Comparison of ENCODE assay signal across 10 cellular contexts in the genomic region with DNA sequence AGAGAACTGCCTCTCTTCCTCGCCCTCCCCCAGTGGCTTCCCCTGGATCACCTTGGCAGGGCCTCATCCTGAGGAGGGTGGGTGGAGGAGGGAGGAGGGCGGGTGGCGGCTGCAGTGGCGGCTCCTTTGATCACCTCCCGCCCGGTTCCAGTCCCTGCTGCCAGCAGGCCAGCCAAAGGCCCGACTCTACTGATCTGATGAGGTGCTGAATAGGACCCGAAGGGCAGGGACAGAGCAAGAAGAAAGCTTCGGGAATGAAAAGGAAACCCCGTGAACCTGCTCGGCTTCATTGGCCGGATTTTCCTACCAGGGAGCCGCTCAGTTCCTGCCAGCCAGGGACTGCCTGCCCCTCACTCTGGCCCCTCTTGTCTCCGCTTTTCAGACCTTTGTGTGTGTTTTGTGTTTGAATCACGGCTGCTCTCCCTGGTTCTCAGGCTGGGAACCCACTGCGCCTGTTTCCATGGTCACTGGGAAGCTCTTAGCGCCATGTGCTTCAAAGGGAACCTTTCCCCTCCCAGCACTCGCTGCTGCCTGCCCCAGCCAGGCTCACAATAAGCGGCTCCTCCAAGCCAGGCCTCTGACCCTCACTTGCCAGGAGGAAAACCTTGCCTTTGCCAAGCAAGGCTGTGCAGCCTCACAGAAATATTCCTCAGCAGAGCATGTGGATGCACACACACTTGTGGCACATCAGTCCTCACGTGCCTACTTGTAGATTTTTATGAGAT. TPM values are rescaled to one million over a fixed set of nuclear protein-coding genes. Genes with fewer than 3 reads are reported as not detected.
DNase-seq lines count a peak whose midpoint lies in the region; ATAC-seq and TF ChIP-seq lines count a peak whose summit lies in the region.
"Had no signal": no experiment of that assay in that cellular context is flagged by ENCODE, and none has a peak within 500 bp of the region (broad histone marks: within the 10 kb centered on the region; RNA-seq: fewer than 3 reads in every experiment).

No MANE protein-coding gene starts in this region.

- in situ Hi-C loops in HAP-1 (cut with MboI; ENCODE audit: low sequenced_read_pairs) = no loop called here

- DNase-seq in HAP-1 (ENCODE audit: low spot score in 2 of 2) = peak; percentile 25 to 65
- DNase-seq in WERI-Rb-1 = peak; percentile 79
- peak; percentile 37 to 52 for DNase-seq in hippocampal formation (lab: John Stamatoyannopoulos, UW)
- DNase-seq in psoas muscle = peak; percentile 31 to 62
- DNase-seq in T-helper 2 cell = no peak
- no peak for DNase-seq in H4 (ENCODE audit: low spot score)
- DNase-seq in dedifferentiated amniotic fluid mesenchymal stem cell (ENCODE audit: extremely low spot score) = no peak
- DNase-seq: activated CD8-positive, alpha-beta memory T cell treated with anti-CD3 and anti-CD28 coated beads for 24 hours; KG1 had no signal

- WGBS in psoas muscle, 3 donors = 21 to 33% (median 22%) methylated on average over 16 to 20 of the region's 20 CpGs

- H3K4me1 ChIP-seq in HAP-1 (peaks cover 23% of the 10 kb centered on the region), psoas muscle (peaks cover 47% of the 10 kb centered on the region)

- no peak overlapping the region for H3K4me3 ChIP-seq in HAP-1
- H3K4me3 ChIP-seq in WERI-Rb-1 (ENCODE audit: low read depth, low read length) = peak overlapping the region; percentile 14
- H3K4me3 ChIP-seq in psoas muscle = peak overlapping the region; percentile 29

- H3K27me3 ChIP-seq in HAP-1 (ENCODE audit: low read depth) (no peaks in the 10 kb centered on the region), WERI-Rb-1 (ENCODE audit: insufficient read depth, low read depth, severe bottlenecking) (no peaks in the 10 kb centered on the region), psoas muscle (ENCODE audit: insufficient read depth in 3 of 3, low read length in 2 of 3) (no peaks in the 10 kb centered on the region)

- H3K27ac ChIP-seq in WERI-Rb-1 = peak overlapping the region; percentile 79
- H3K27ac ChIP-seq in psoas muscle = peak overlapping the region; percentile 68

- H3K36me3 ChIP-seq in HAP-1 (replicated peaks) (no peaks in the 10 kb centered on the region), WERI-Rb-1 (no peaks in the 10 kb centered on the region; the same call in 1 of the 2 replicates), psoas muscle (ENCODE audit: insufficient read depth in 1 of 2, low read depth in 1 of 2) (no peaks in the 10 kb centered on the region)

- TF ChIP-seq CTCF in WERI-Rb-1 (IDR thresholded peaks at IDR 0.05; ENCODE audit: low read depth, low read length) = no peak
- no peak for TF ChIP-seq CTCF in psoas muscle (IDR thresholded peaks at IDR 0.05)

- no peaks in the 10 kb centered on the region for H3K9me3 ChIP-seq in HAP-1
- no peaks in the 10 kb centered on the region for H3K9me3 ChIP-seq in WERI-Rb-1 (ENCODE audit: severe bottlenecking)
- H3K9me3 ChIP-seq in psoas muscle = no peaks in the 10 kb centered on the region

- intact Hi-C loops in psoas muscle (cut with DNase I) = no loop called here

- ATAC-seq in psoas muscle (peak; percentile 77 to 90 (median 80)), HG03108 (IDR thresholded peaks at IDR 0.05; ENCODE audit: unreplicated experiment) (no peak)

RNA-seq across cellular contexts. Expression of gene C22orf31, which starts 56.8 kb away (rescaled TPM):
- not detected for total RNA-seq in psoas muscle
- not detected for polyA plus RNA-seq in psoas muscle
- not detected in 2 replicates for total RNA-seq in H4 (2014; rRNA removed; shearing (Covaris generic))

Comparison
In these comparisons a context has a peak if more than half of its experiments do, and no peak if none do; other contexts are left out.
1. DNase-seq: peak in HAP-1 (2 of 2), WERI-Rb-1 (single experiment), hippocampal formation (2 of 2) and psoas muscle (2 of 2); none in T-helper 2 cell (0 of 5), H4 (single experiment) and dedifferentiated amniotic fluid mesenchymal stem cell (single experiment).